In the genomic region with DNA sequence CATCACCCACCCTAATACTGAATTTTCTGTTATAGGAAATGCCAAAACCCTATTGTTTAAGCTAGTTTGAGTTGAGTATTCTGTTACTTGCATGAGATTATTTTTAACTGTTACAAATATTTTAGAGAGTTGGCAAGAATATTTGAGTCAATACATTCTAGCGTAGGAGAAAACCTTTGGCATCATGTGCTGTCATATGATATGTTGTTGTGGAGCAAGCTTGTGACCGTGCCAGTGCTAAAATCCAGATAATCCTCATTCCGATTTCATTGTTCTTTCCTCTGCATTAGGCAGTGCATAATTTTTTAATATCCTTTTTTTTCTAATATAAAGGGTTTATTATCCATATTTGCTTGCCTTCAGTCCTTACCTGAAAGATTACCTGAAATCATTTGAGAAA, we compare ENCODE assay signal across 19 cellular contexts.
"Had no signal": no experiment of that assay in that cellular context is flagged by ENCODE, and none has a peak within 500 bp of the region (broad histone marks: within the 10 kb centered on the region; RNA-seq: fewer than 3 reads in every experiment).

No MANE protein-coding gene starts in this region.

- H3K9me3 ChIP-seq: gastrocnemius medialis, left ventricle myocardium inferior, lower lobe of right lung, psoas muscle, suprapubic skin, thyroid gland had no signal

- H3K27ac ChIP-seq: coronary artery, dorsolateral prefrontal cortex, gastrocnemius medialis, left ventricle myocardium inferior, lower lobe of right lung, parathyroid adenoma, psoas muscle, suprapubic skin, thyroid gland had no signal

- H3K36me3 ChIP-seq: gastrocnemius medialis, left ventricle myocardium inferior, lower lobe of right lung, suprapubic skin, thyroid gland had no signal

- H3K4me1 ChIP-seq: gastrocnemius medialis, left ventricle myocardium inferior, lower lobe of right lung, parathyroid adenoma, psoas muscle, suprapubic skin, thyroid gland had no signal

- DNase-seq: central memory CD4-positive, alpha-beta T cell; dorsolateral prefrontal cortex; effector CD8-positive, alpha-beta T cell; gastrocnemius medialis; islet precursor cell; left ventricle myocardium inferior; lower lobe of right lung; psoas muscle; retina; small intestine; stimulated activated CD4-positive, alpha-beta T cell treated with anti-CD3 and anti-CD28 coated beads, Interleukin-12 subunit alpha, Interleukin-12 subunit beta, amount 100 ng/mL, for 4 hours; stimulated activated naive CD4-positive, alpha-beta T cell treated with Interleukin-2 at 50 U/mL for 16 hours; thyroid gland had no signal

- H3K27me3 ChIP-seq: dorsolateral prefrontal cortex, gastrocnemius medialis, suprapubic skin, thyroid gland had no signal

- H3K4me3 ChIP-seq: coronary artery, dorsolateral prefrontal cortex, gastrocnemius medialis, left ventricle myocardium inferior, lower lobe of right lung, psoas muscle, suprapubic skin, thyroid gland had no signal

- ATAC-seq: esophagus mucosa; gastrocnemius medialis; lower lobe of right lung; natural killer cell treated with Interleukin-12 subunit alpha and Interleukin-12 subunit beta and Interleukin-15 and Interleukin-18, amount 100 ng/mL, for 72 hours; psoas muscle; sciatic nerve had no signal
